In genomic region chr7:17331891-17332501, GRCh38 we compare ENCODE assay signal across 23 cellular contexts.
"Had no signal": no experiment of that assay in that cellular context is flagged by ENCODE, and none has a peak within 500 bp of the region (broad histone marks: within the 10 kb centered on the region; RNA-seq: fewer than 3 reads in every experiment).

No MANE protein-coding gene starts in this region.

- H3K27me3 Mint-ChIP-seq: dendritic cell treated with granulocyte-macrophage colony-stimulating factor and Interleukin-4, amounts not matched to agents 40 ng/mL and 50 ng/mL, for 4 days; effector memory CD8-positive, alpha-beta T cell; natural killer cell treated with Interleukin-12 subunit alpha and Interleukin-12 subunit beta and Interleukin-15 and Interleukin-18, amount 100 ng/mL, for 72 hours; stimulated activated naive B cell treated with anti-CD40 and anti-IgM and Interleukin-4, amounts not matched to agents 10 μg/mL and 1 μg/mL and 100 μg/mL, for 72 hours; stimulated activated naive CD8-positive, alpha-beta T cell treated with anti-CD3 and anti-CD28 coated beads, Interleukin-15, amount 100 ng/mL, for 72 hours had no signal

- H3K36me3 ChIP-seq: neural progenitor cell, prostate gland had no signal

- DNase-seq: effector memory CD8-positive, alpha-beta T cell; esophagus squamous epithelium; foreskin keratinocyte; immature natural killer cell; left colon; left ventricle myocardium superior; mesenchymal stem cell; midbrain; nucleus accumbens; retina; stimulated activated CD4-positive, alpha-beta T cell treated with anti-CD3 and anti-CD28 coated beads, Interleukin-2, amount 100 ng/mL, for 24 hours; stimulated activated CD4-positive, alpha-beta T cell treated with anti-CD3 and anti-CD28 coated beads, Interleukin-4, amount 100 ng/mL, for 4 hours; stimulated activated naive B cell treated with anti-CD40 and anti-IgM and Interleukin-4, amounts not matched to agents 10 μg/mL and 1 μg/mL and 100 μg/mL, for 72 hours; stimulated activated naive CD8-positive, alpha-beta T cell treated with anti-CD3 and anti-CD28 coated beads, Interleukin-15, amount 100 ng/mL, for 72 hours; testis; transverse colon had no signal

- H3K4me1 Mint-ChIP-seq: immature natural killer cell; neural progenitor cell; stimulated activated naive CD8-positive, alpha-beta T cell treated with anti-CD3 and anti-CD28 coated beads, Interleukin-15, amount 100 ng/mL, for 72 hours had no signal

- H3K4me3 ChIP-seq: esophagus squamous epithelium, lung, neural progenitor cell, prostate gland, testis, transverse colon had no signal

- H3K9me3 ChIP-seq: esophagus squamous epithelium, prostate gland, testis, transverse colon had no signal

- ATAC-seq: effector memory CD8-positive, alpha-beta T cell; foreskin keratinocyte; left colon; left ventricle myocardium superior; natural killer cell treated with Interleukin-12 subunit alpha and Interleukin-12 subunit beta and Interleukin-15 and Interleukin-18, amount 100 ng/mL, for 72 hours; sciatic nerve; stimulated activated naive B cell treated with anti-CD40 and anti-IgM and Interleukin-4, amounts not matched to agents 10 μg/mL and 1 μg/mL and 100 μg/mL, for 72 hours; stimulated activated naive CD8-positive, alpha-beta T cell treated with anti-CD3 and anti-CD28 coated beads, Interleukin-15, amount 100 ng/mL, for 72 hours had no signal

- H3K4me3 Mint-ChIP-seq: dendritic cell treated with granulocyte-macrophage colony-stimulating factor and Interleukin-4, amounts not matched to agents 40 ng/mL and 50 ng/mL, for 4 days; effector memory CD8-positive, alpha-beta T cell; immature natural killer cell; natural killer cell treated with Interleukin-12 subunit alpha and Interleukin-12 subunit beta and Interleukin-15 and Interleukin-18, amount 100 ng/mL, for 72 hours; neural progenitor cell; stimulated activated naive B cell treated with anti-CD40 and anti-IgM and Interleukin-4, amounts not matched to agents 10 μg/mL and 1 μg/mL and 100 μg/mL, for 72 hours; stimulated activated naive CD8-positive, alpha-beta T cell treated with anti-CD3 and anti-CD28 coated beads, Interleukin-15, amount 100 ng/mL, for 72 hours had no signal

- H3K27ac ChIP-seq: esophagus squamous epithelium, foreskin keratinocyte, neural progenitor cell, parathyroid adenoma, prostate gland, testis, transverse colon had no signal

- H3K27ac Mint-ChIP-seq: dendritic cell treated with granulocyte-macrophage colony-stimulating factor and Interleukin-4, amounts not matched to agents 40 ng/mL and 50 ng/mL, for 4 days; effector memory CD8-positive, alpha-beta T cell; immature natural killer cell; natural killer cell treated with Interleukin-12 subunit alpha and Interleukin-12 subunit beta and Interleukin-15 and Interleukin-18, amount 100 ng/mL, for 72 hours; neural progenitor cell; stimulated activated naive B cell treated with anti-CD40 and anti-IgM and Interleukin-4, amounts not matched to agents 10 μg/mL and 1 μg/mL and 100 μg/mL, for 72 hours; stimulated activated naive CD8-positive, alpha-beta T cell treated with anti-CD3 and anti-CD28 coated beads, Interleukin-15, amount 100 ng/mL, for 72 hours had no signal

- H3K4me1 ChIP-seq: foreskin keratinocyte, neural progenitor cell, parathyroid adenoma, prostate gland, testis, transverse colon had no signal

- H3K27me3 ChIP-seq: esophagus squamous epithelium, foreskin keratinocyte, neural progenitor cell, testis, transverse colon had no signal

- H3K4me2 ChIP-seq: neural progenitor cell had no signal

- H3K9me3 Mint-ChIP-seq: dendritic cell treated with granulocyte-macrophage colony-stimulating factor and Interleukin-4, amounts not matched to agents 40 ng/mL and 50 ng/mL, for 4 days; effector memory CD8-positive, alpha-beta T cell; immature natural killer cell; natural killer cell treated with Interleukin-12 subunit alpha and Interleukin-12 subunit beta and Interleukin-15 and Interleukin-18, amount 100 ng/mL, for 72 hours; stimulated activated naive B cell treated with anti-CD40 and anti-IgM and Interleukin-4, amounts not matched to agents 10 μg/mL and 1 μg/mL and 100 μg/mL, for 72 hours; stimulated activated naive CD8-positive, alpha-beta T cell treated with anti-CD3 and anti-CD28 coated beads, Interleukin-15, amount 100 ng/mL, for 72 hours had no signal

- H3K9ac ChIP-seq: neural progenitor cell, parathyroid adenoma had no signal

- H2AFZ ChIP-seq: neural progenitor cell, parathyroid adenoma had no signal
